Comparison of ENCODE assay signal across 9 cellular contexts in the genomic region with DNA sequence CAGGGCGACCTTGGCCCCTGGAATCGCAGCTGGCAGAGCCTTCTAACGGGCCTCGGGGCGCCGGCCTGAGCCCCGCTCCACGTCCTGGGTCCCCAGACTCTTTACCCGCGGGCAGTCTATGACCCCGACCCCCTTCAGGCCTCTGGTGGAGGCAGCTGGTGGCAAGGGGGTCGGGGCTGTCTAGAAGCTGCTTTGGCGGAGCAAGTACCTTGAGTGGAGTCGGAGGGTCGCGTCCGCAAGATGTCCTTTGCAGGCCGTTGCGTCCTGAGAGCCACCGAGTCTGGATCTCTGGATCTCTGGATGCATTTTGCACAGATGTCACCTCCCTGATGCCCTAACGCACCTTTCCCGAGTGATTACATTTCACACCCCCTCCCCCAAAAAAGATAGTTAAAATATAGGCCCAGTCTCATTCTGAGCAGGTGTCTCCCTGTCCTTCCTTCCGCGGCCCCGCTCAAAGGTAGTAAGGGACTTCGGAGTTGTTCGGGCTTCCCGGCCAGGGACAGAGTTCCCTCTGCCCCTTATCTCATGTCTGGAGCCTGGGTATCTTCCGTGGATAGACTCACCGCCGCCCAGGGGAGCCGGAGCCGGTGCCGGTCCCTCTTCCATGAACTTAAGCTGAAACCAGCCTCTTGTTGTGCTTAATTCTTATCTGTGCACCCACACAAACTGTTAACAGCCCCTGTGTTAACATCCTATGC. TPM values are rescaled to one million over a fixed set of nuclear protein-coding genes. Genes with fewer than 3 reads are reported as not detected.
A peak's percentile ranks its signal among the peaks of the same experiment; 100 is the strongest.
DNase-seq lines count a peak whose midpoint lies in the region; ATAC-seq, FAIRE-seq and TF ChIP-seq lines count a peak whose summit lies in the region.
"Had no signal": no experiment of that assay in that cellular context is flagged by ENCODE, and none has a peak within 500 bp of the region (broad histone marks: within the 10 kb centered on the region; RNA-seq: fewer than 3 reads in every experiment).

No MANE protein-coding gene starts in this region.

- peaks cover 13% of the 10 kb centered on the region for H3K4me1 ChIP-seq in GM23338 (ENCODE audit: insufficient read depth)
- H3K4me1 ChIP-seq in astrocyte (ENCODE audit: insufficient read depth, low read length): peaks cover 15% of the 10 kb centered on the region
- peaks cover 17% of the 10 kb centered on the region for H3K4me1 ChIP-seq in skeletal muscle satellite cell (ENCODE audit: control insufficient read depth, insufficient read depth, low read length)

- H3K9me3 ChIP-seq in astrocyte (ENCODE audit: insufficient read depth, low read depth, low read length): no peaks in the 10 kb centered on the region
- no peaks in the 10 kb centered on the region for H3K9me3 ChIP-seq in skeletal muscle satellite cell (replicated peaks; ENCODE audit: low read length)

- no peaks in the 10 kb centered on the region for H3F3A ChIP-seq in GM23338 (replicated peaks; ENCODE audit: low read depth)

- peak overlapping the region; percentile 96 for H3K4me3 Mint-ChIP-seq in GM23338
- peak overlapping the region; percentile 98 for H3K4me3 Mint-ChIP-seq in astrocyte (ENCODE audit: unreplicated experiment)

- peaks cover 29% of the 10 kb centered on the region for H3K36me3 Mint-ChIP-seq in GM23338 (ENCODE audit: low read depth)
- H3K36me3 Mint-ChIP-seq in astrocyte (ENCODE audit: low read depth, unreplicated experiment): peaks cover 8% of the 10 kb centered on the region

- H3K9me3 Mint-ChIP-seq in GM23338 (no peaks in the 10 kb centered on the region; the same call in 2 of the 3 replicates), astrocyte (ENCODE audit: unreplicated experiment) (peaks cover under 1% of the 10 kb centered on the region)

- H3K27me3 ChIP-seq in GM23338 (ENCODE audit: insufficient read depth) (peaks cover 26% of the 10 kb centered on the region), astrocyte (ENCODE audit: insufficient read depth, low read length) (no peaks in the 10 kb centered on the region), skeletal muscle satellite cell (ENCODE audit: control insufficient read depth, insufficient read depth, low read length) (no peaks in the 10 kb centered on the region)

- peak; percentile 55 for ATAC-seq in GM23338

- no peak for TF ChIP-seq POLR2A in GM12892 (IDR thresholded peaks at IDR 0.05; ENCODE audit: low read depth, low read length)

- no peaks in the 10 kb centered on the region; the same call in 1 of the 2 replicates for H4K20me1 ChIP-seq in GM23338 (replicated peaks; ENCODE audit: insufficient read depth)
- H4K20me1 ChIP-seq in astrocyte (ENCODE audit: insufficient read depth, low read length): peaks cover 36% of the 10 kb centered on the region

- H3K9me2 ChIP-seq in GM23338 (ENCODE audit: insufficient read depth): no peaks in the 10 kb centered on the region

- no peak for TF ChIP-seq CTCF in GM23338 (conservative IDR thresholded peaks at IDR 0.05; ENCODE audit: low read depth in 2 of 2)
- TF ChIP-seq CTCF in astrocyte (IDR thresholded peaks at IDR 0.05; ENCODE audit: insufficient read depth, low read depth, low read length): no peak

- H3K4me1 Mint-ChIP-seq in GM23338: peaks cover 29% of the 10 kb centered on the region
- H3K4me1 Mint-ChIP-seq in astrocyte (ENCODE audit: low read depth, unreplicated experiment): peaks cover 7% of the 10 kb centered on the region

- H3K79me2 ChIP-seq in GM23338 (replicated peaks; ENCODE audit: insufficient read depth) (peaks cover 44% of the 10 kb centered on the region), astrocyte (ENCODE audit: insufficient read depth, low read length) (peaks cover 44% of the 10 kb centered on the region)

- H3K4me2 ChIP-seq in GM23338 (peak overlapping the region; percentile 96), astrocyte (ENCODE audit: low read length) (peak overlapping the region; percentile 100), skeletal muscle satellite cell (ENCODE audit: low read length) (peak overlapping the region; percentile 95)

- FAIRE-seq in GM12892 (lab: Jason Lieb, UNC) (no peak), astrocyte (lab: Jason Lieb, UNC) (no peak)
- FAIRE-seq: endometrium had no signal

- H3K36me3 ChIP-seq in GM23338 (ENCODE audit: insufficient read depth) (no peaks in the 10 kb centered on the region), astrocyte (ENCODE audit: insufficient read depth, low read length) (no peaks in the 10 kb centered on the region), skeletal muscle satellite cell (ENCODE audit: insufficient read depth, low read length) (no peaks in the 10 kb centered on the region)

- H3K27ac ChIP-seq in GM23338 (ENCODE audit: low read depth) (no peak overlapping the region), astrocyte (ENCODE audit: low read depth, low read length) (no peak overlapping the region)

- H3K4me3 ChIP-seq in GM23338 (peak overlapping the region; percentile 98), astrocyte (ENCODE audit: insufficient read depth, low read depth, low read length) (peak overlapping the region; percentile 85), iPS-11a (ENCODE audit: low read depth, low read length) (peak overlapping the region; percentile 62), skeletal muscle satellite cell (ENCODE audit: low read length) (peak overlapping the region; percentile 93)

- DNase-seq in GM12892 (ENCODE audit: insufficient read length) (peak; percentile 19), GM23338 (ENCODE audit: low spot score) (peak; percentile 34), NCI-H69 (lab: John Stamatoyannopoulos, UW) (peak; percentile 19), astrocyte (ENCODE audit: low read depth) (no peak), SIG-M5 (lab: John Stamatoyannopoulos, UW) (no peak), NCI-H524 treated with DMSO at 0.1 percent for 48 hours (lab: John Stamatoyannopoulos, UW) (no peak)

- peaks cover 33% of the 10 kb centered on the region for H3K27me3 Mint-ChIP-seq in GM23338 (ENCODE audit: insufficient read depth, low read depth, poor library complexity)
- H3K27me3 Mint-ChIP-seq in astrocyte (ENCODE audit: low read depth, unreplicated experiment): no peaks in the 10 kb centered on the region

- H2AFZ ChIP-seq in GM23338: peak overlapping the region; percentile 89; the same call in 1 of the 2 replicates
- peak overlapping the region; percentile 88 for H2AFZ ChIP-seq in astrocyte (ENCODE audit: low read depth, low read length)

- H3K27ac Mint-ChIP-seq in GM23338 (no peak overlapping the region), astrocyte (ENCODE audit: unreplicated experiment) (no peak overlapping the region)

- H3K9ac ChIP-seq in astrocyte (ENCODE audit: low read length) (peak overlapping the region; percentile 98), skeletal muscle satellite cell (ENCODE audit: low read depth, low read length) (peak overlapping the region; percentile 90)

RNA-seq across cellular contexts. Expression of a gene that starts 0.4 kb away (rescaled TPM):
- 18.1 TPM for polyA plus RNA-seq in GM12892 (2012; ENCODE audit: missing spikeins)
- 6.5 and 8.5 TPM in 2 replicates for total RNA-seq in GM23338 (2014; rRNA removed; shearing (Covaris generic))
- 3.7 and 4.1 TPM in 2 replicates for polyA plus RNA-seq in GM23338 (2016; fragmentation: Nextera tagmentation; extraction: Ambion mirVana)
- total RNA-seq in astrocyte: 8.7 and 10.0 TPM in 2 replicates
- 4.6 and 5.3 TPM in 2 replicates for total RNA-seq in skeletal muscle satellite cell (2012; rRNA removed)

RNA-seq across cellular contexts. Expression of a gene that starts 0.7 kb away (rescaled TPM):
- 12.5 TPM for polyA plus RNA-seq in GM12892 (2012; ENCODE audit: missing spikeins)
- 10.5 and 10.7 TPM in 2 replicates for total RNA-seq in GM23338 (2014; rRNA removed; shearing (Covaris generic))
- polyA plus RNA-seq in GM23338 (2016; fragmentation: Nextera tagmentation; extraction: Ambion mirVana): 5.2 and 6.9 TPM in 2 replicates
- total RNA-seq in astrocyte: 10.8 and 11.0 TPM in 2 replicates
- total RNA-seq in skeletal muscle satellite cell (2012; rRNA removed): 3.5 and 4.2 TPM in 2 replicates

RNA-seq across cellular contexts. Expression of a gene that starts 29.1 kb away (rescaled TPM):
- polyA plus RNA-seq in GM12892 (2012; ENCODE audit: missing spikeins): 4.6 TPM
- total RNA-seq in GM23338 (2014; rRNA removed; shearing (Covaris generic)): 2.3 and 4.8 TPM in 2 replicates
- polyA plus RNA-seq in GM23338 (2016; fragmentation: Nextera tagmentation; extraction: Ambion mirVana): 9.3 and 9.9 TPM in 2 replicates
- total RNA-seq in astrocyte: 3.7 and 4.8 TPM in 2 replicates
- total RNA-seq in skeletal muscle satellite cell (2012; rRNA removed): 2.5 and 3.1 TPM in 2 replicates

RNA-seq across cellular contexts. Expression of a gene that starts 55.2 kb away (rescaled TPM):
- 7.8 TPM for polyA plus RNA-seq in GM12892 (2012; ENCODE audit: missing spikeins)
- total RNA-seq in GM23338 (2014; rRNA removed; shearing (Covaris generic)): 11.1 and 17.9 TPM in 2 replicates
- 4.3 and 5.6 TPM in 2 replicates for polyA plus RNA-seq in GM23338 (2016; fragmentation: Nextera tagmentation; extraction: Ambion mirVana)
- 13.5 and 14.3 TPM in 2 replicates for total RNA-seq in astrocyte
- 5.6 and 9.6 TPM in 2 replicates for total RNA-seq in skeletal muscle satellite cell (2012; rRNA removed)

Comparison
In these comparisons a context has a peak if more than half of its experiments do, and no peak if none do; other contexts are left out.
1. DNase-seq: peak in GM12892 (single experiment), GM23338 (single experiment) and NCI-H69 (single experiment); none in astrocyte (single experiment), SIG-M5 (single experiment) and NCI-H524 treated with DMSO at 0.1 percent for 48 hours (single experiment).
2. Peak in every context shown above with its lines, with median percentiles within 50 percentile points of each other: H3K4me2 ChIP-seq and H3K4me3 ChIP-seq.